ENCODE assay signal across 29 cellular contexts in the genomic region with DNA sequence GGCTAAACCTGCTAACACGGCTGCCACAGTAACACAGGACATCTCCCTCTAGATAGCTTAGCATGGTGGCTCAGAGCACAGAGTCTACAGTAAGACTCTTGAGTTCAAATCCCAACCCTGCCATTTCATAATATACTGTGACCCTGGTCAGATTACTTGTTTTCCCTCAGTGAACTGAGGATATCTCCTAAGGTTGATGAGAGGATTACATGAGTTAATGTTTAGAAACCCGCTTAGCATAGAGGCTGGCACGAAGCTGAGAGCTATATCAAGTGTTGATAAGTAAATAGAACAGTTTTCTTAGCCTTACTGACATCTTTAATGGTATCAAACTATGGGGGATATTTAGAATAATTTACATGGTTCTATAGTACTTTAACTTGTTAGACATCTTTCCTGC.
"Had no signal": no experiment of that assay in that cellular context is flagged by ENCODE, and none has a peak within 500 bp of the region (broad histone marks: within the 10 kb centered on the region; RNA-seq: fewer than 3 reads in every experiment).

No MANE protein-coding gene starts in this region.

- H3K27ac Mint-ChIP-seq: activated CD4-positive, alpha-beta memory T cell treated with anti-CD3 and anti-CD28 coated beads, Interleukin-2, amount 10 ng/mL, durations not matched to agents 7 days and 5 days; activated CD4-positive, alpha-beta T cell treated with anti-CD3 and anti-CD28 coated beads, Interleukin-2, amount 10 ng/mL, durations not matched to agents 7 days and 5 days; activated naive CD4-positive, alpha-beta T cell treated with anti-CD3 and anti-CD28 coated beads, Interleukin-2, amount 10 ng/mL, durations not matched to agents 7 days and 5 days; activated naive CD4-positive, alpha-beta T cell treated with anti-CD3 and anti-CD28 coated beads, Interleukin-2, amount 50 U/mL, for 72 hours; activated naive CD8-positive, alpha-beta T cell treated with anti-CD3 and anti-CD28 coated beads, Interleukin-2, amount 10 ng/mL, durations not matched to agents 7 days and 5 days; activated T-cell treated with anti-CD3 and anti-CD28 coated beads, Interleukin-2, amount 50 U/mL, for 24 hours; activated T-cell treated with anti-CD3 and anti-CD28 coated beads, Interleukin-2, amount 50 U/mL, for 72 hours; brain; endodermal cell; T-helper 17 cell; T-helper 2 cell treated with Interferon-gamma antibody and Interleukin-4, amounts not matched to agents 5 μg/mL and 100 μg/mL, for 36 hours had no signal

- H3K9me3 ChIP-seq: ascending aorta, colonic mucosa had no signal

- H3K27me3 ChIP-seq: ascending aorta, breast epithelium, cardiac muscle cell, colonic mucosa had no signal

- ATAC-seq: activated naive CD4-positive, alpha-beta T cell treated with anti-CD3 and anti-CD28 coated beads, Interleukin-2, amount 50 U/mL, for 72 hours; activated T-cell treated with anti-CD3 and anti-CD28 coated beads, Interleukin-2, amount 50 U/mL, for 72 hours; T-helper 17 cell had no signal

- H3K4me1 Mint-ChIP-seq: activated CD4-positive, alpha-beta memory T cell treated with anti-CD3 and anti-CD28 coated beads, Interleukin-2, amount 10 ng/mL, durations not matched to agents 7 days and 5 days; activated CD4-positive, alpha-beta T cell treated with anti-CD3 and anti-CD28 coated beads, Interleukin-2, amount 10 ng/mL, durations not matched to agents 7 days and 5 days; activated naive CD4-positive, alpha-beta T cell treated with anti-CD3 and anti-CD28 coated beads, Interleukin-2, amount 10 ng/mL, durations not matched to agents 7 days and 5 days; activated naive CD8-positive, alpha-beta T cell treated with anti-CD3 and anti-CD28 coated beads, Interleukin-2, amount 10 ng/mL, durations not matched to agents 7 days and 5 days; brain; T-helper 17 cell had no signal

- H3K36me3 ChIP-seq: ascending aorta, breast epithelium, cardiac muscle cell, colonic mucosa had no signal

- H3K4me3 Mint-ChIP-seq: activated CD4-positive, alpha-beta memory T cell treated with anti-CD3 and anti-CD28 coated beads, Interleukin-2, amount 10 ng/mL, durations not matched to agents 7 days and 5 days; activated CD4-positive, alpha-beta T cell treated with anti-CD3 and anti-CD28 coated beads, Interleukin-2, amount 10 ng/mL, durations not matched to agents 7 days and 5 days; activated naive CD4-positive, alpha-beta T cell treated with anti-CD3 and anti-CD28 coated beads, Interleukin-2, amount 10 ng/mL, durations not matched to agents 7 days and 5 days; activated naive CD8-positive, alpha-beta T cell treated with anti-CD3 and anti-CD28 coated beads, Interleukin-2, amount 10 ng/mL, durations not matched to agents 7 days and 5 days; activated T-cell treated with anti-CD3 and anti-CD28 coated beads, Interleukin-2, amount 50 U/mL, for 24 hours; activated T-cell treated with anti-CD3 and anti-CD28 coated beads, Interleukin-2, amount 50 U/mL, for 72 hours; brain; endodermal cell; T-helper 17 cell; T-helper 2 cell treated with Interferon-gamma antibody and Interleukin-4, amounts not matched to agents 5 μg/mL and 100 μg/mL, for 36 hours had no signal

- DNase-seq: activated CD4-positive, alpha-beta memory T cell treated with anti-CD3 and anti-CD28 coated beads, Interleukin-2, amount 10 ng/mL, durations not matched to agents 7 days and 5 days; activated CD4-positive, alpha-beta T cell treated with anti-CD3 and anti-CD28 coated beads for 4 hours; activated CD4-positive, alpha-beta T cell treated with anti-CD3 and anti-CD28 coated beads, Interleukin-2, amount 10 ng/mL, durations not matched to agents 7 days and 5 days; activated CD4-positive, alpha-beta T cell treated with anti-CD3 and anti-CD28 coated beads, Interleukin-2, amount 50 U/mL, for 4 hours; activated CD4-positive, CD25-positive, alpha-beta regulatory T cell; activated CD4-positive, CD25-positive, alpha-beta regulatory T cell treated with anti-CD3 and anti-CD28 coated beads, Interleukin-2, amount 50 U/mL, for 72 hours; activated CD8-positive, alpha-beta memory T cell treated with anti-CD3 and anti-CD28 coated beads, Interleukin-2, amount 50 U/mL, for 48 hours; activated gamma-delta T cell; activated naive CD4-positive, alpha-beta T cell; activated naive CD4-positive, alpha-beta T cell treated with anti-CD3 and anti-CD28 coated beads, Interleukin-2, amount 10 ng/mL, durations not matched to agents 7 days and 5 days; activated naive CD8-positive, alpha-beta T cell treated with anti-CD3 and anti-CD28 coated beads, Interleukin-2, amount 10 ng/mL, durations not matched to agents 7 days and 5 days; activated T-cell treated with anti-CD3 and anti-CD28 coated beads for 4 hours; activated T-cell treated with anti-CD3 and anti-CD28 coated beads, Interleukin-2, amount 50 U/mL, for 24 hours; activated T-cell treated with anti-CD3 and anti-CD28 coated beads, Interleukin-2, amount 50 U/mL, for 72 hours; central memory CD4-positive, alpha-beta T cell; cerebellar nuclear complex; colonic mucosa; effector memory CD4-positive, alpha-beta T cell; endodermal cell; foreskin fibroblast; T-helper 1 cell; T-helper 17 cell; T1000 had no signal

- H3K36me3 Mint-ChIP-seq: brain had no signal

- H3K27ac ChIP-seq: ascending aorta, breast epithelium, cardiac muscle cell, colonic mucosa had no signal

- H3K4me1 ChIP-seq: ascending aorta, breast epithelium, colonic mucosa had no signal

- H3K4me3 ChIP-seq: ascending aorta, breast epithelium, cardiac muscle cell, colonic mucosa had no signal

- H3K27me3 Mint-ChIP-seq: activated CD4-positive, alpha-beta memory T cell treated with anti-CD3 and anti-CD28 coated beads, Interleukin-2, amount 10 ng/mL, durations not matched to agents 7 days and 5 days; activated CD4-positive, alpha-beta T cell treated with anti-CD3 and anti-CD28 coated beads, Interleukin-2, amount 10 ng/mL, durations not matched to agents 7 days and 5 days; activated naive CD4-positive, alpha-beta T cell treated with anti-CD3 and anti-CD28 coated beads, Interleukin-2, amount 10 ng/mL, durations not matched to agents 7 days and 5 days; activated T-cell treated with anti-CD3 and anti-CD28 coated beads, Interleukin-2, amount 50 U/mL, for 24 hours; T-helper 17 cell had no signal
